ENCODE assay signal across 8 cellular contexts in genomic region chr5:125888358-125888757, GRCh38.
"Had no signal": no experiment of that assay in that cellular context is flagged by ENCODE, and none has a peak within 500 bp of the region (broad histone marks: within the 10 kb centered on the region; RNA-seq: fewer than 3 reads in every experiment).

No MANE protein-coding gene starts in this region.

- FAIRE-seq: G401.6, GM12878, GM12891, GM12892, GM18507, GM19239 had no signal

- ATAC-seq: GM12878 had no signal

- DNase-seq: GDM1, GF-D8 had no signal

- H3K4me3 ChIP-seq: GM12878 had no signal
